ENCODE assay signal across 14 cellular contexts in genomic region chr9:27453860-27454553, GRCh38.
"Had no signal": no experiment of that assay in that cellular context is flagged by ENCODE, and none has a peak within 500 bp of the region (broad histone marks: within the 10 kb centered on the region; RNA-seq: fewer than 3 reads in every experiment).

No MANE protein-coding gene starts in this region.

- H3K27me3 Mint-ChIP-seq: activated CD4-positive, alpha-beta T cell treated with anti-CD3 and anti-CD28 coated beads, Interleukin-2, amount 10 ng/mL, durations not matched to agents 7 days and 5 days; activated naive CD8-positive, alpha-beta T cell treated with anti-CD3 and anti-CD28 coated beads, Interleukin-2, amount 10 ng/mL, durations not matched to agents 7 days and 5 days had no signal

- H3K4me2 ChIP-seq: neural progenitor cell had no signal

- H3K36me3 ChIP-seq: breast epithelium, neural progenitor cell, pancreas had no signal

- H3K9me3 Mint-ChIP-seq: activated CD4-positive, alpha-beta T cell treated with anti-CD3 and anti-CD28 coated beads, Interleukin-2, amount 10 ng/mL, durations not matched to agents 7 days and 5 days; activated T-helper 1 cell treated with anti-CD3 and anti-CD28 coated beads, Interleukin-12 subunit alpha, Interleukin-12 subunit beta, Interleukin-2, Interleukin-4 antibody, amounts not matched to agents 30 ng/mL and 10 ng/mL and 1 ng/mL, durations not matched to agents 14 hours and 24 hours and 36 hours; neural progenitor cell had no signal

- H3K9me3 ChIP-seq: breast epithelium, pancreas, sigmoid colon, tibial artery had no signal

- H3K27me3 ChIP-seq: breast epithelium, dorsolateral prefrontal cortex, neural progenitor cell, pancreas, sigmoid colon, tibial artery had no signal

- H3K27ac Mint-ChIP-seq: activated CD4-positive, alpha-beta T cell treated with anti-CD3 and anti-CD28 coated beads, Interleukin-2, amount 10 ng/mL, durations not matched to agents 7 days and 5 days; activated naive CD8-positive, alpha-beta T cell treated with anti-CD3 and anti-CD28 coated beads, Interleukin-2, amount 10 ng/mL, durations not matched to agents 7 days and 5 days; activated T-helper 1 cell treated with anti-CD3 and anti-CD28 coated beads, Interleukin-12 subunit alpha, Interleukin-12 subunit beta, Interleukin-2, Interleukin-4 antibody, amounts not matched to agents 30 ng/mL and 10 ng/mL and 1 ng/mL, durations not matched to agents 14 hours and 24 hours and 36 hours; neural progenitor cell had no signal

- H3K4me3 Mint-ChIP-seq: activated CD4-positive, alpha-beta T cell treated with anti-CD3 and anti-CD28 coated beads, Interleukin-2, amount 10 ng/mL, durations not matched to agents 7 days and 5 days; activated naive CD8-positive, alpha-beta T cell treated with anti-CD3 and anti-CD28 coated beads, Interleukin-2, amount 10 ng/mL, durations not matched to agents 7 days and 5 days; activated T-helper 1 cell treated with anti-CD3 and anti-CD28 coated beads, Interleukin-12 subunit alpha, Interleukin-12 subunit beta, Interleukin-2, Interleukin-4 antibody, amounts not matched to agents 30 ng/mL and 10 ng/mL and 1 ng/mL, durations not matched to agents 14 hours and 24 hours and 36 hours; neural progenitor cell had no signal

- H3K27ac ChIP-seq: neural progenitor cell, pancreas, sigmoid colon, tibial artery had no signal

- H3K9ac ChIP-seq: neural progenitor cell had no signal

- H3K4me3 ChIP-seq: breast epithelium, dorsolateral prefrontal cortex, neural progenitor cell, pancreas, sigmoid colon, tibial artery had no signal

- DNase-seq: activated CD4-positive, alpha-beta T cell treated with anti-CD3 and anti-CD28 coated beads, Interleukin-2, amount 10 ng/mL, durations not matched to agents 7 days and 5 days; activated naive CD8-positive, alpha-beta T cell treated with anti-CD3 and anti-CD28 coated beads, Interleukin-2, amount 10 ng/mL, durations not matched to agents 7 days and 5 days; anterior cingulate cortex; dorsolateral prefrontal cortex; foreskin fibroblast; glutamatergic neuron; kidney glomerular epithelial cell; pancreas; sigmoid colon; stimulated activated CD4-positive, alpha-beta T cell treated with anti-CD3 and anti-CD28 coated beads, Interleukin-1b, Interleukin-23, amount 100 ng/mL, for 48 hours; tibial artery had no signal

- ATAC-seq: pancreas had no signal

- H2AFZ ChIP-seq: neural progenitor cell had no signal
